31 cellular contexts compared by ENCODE assay signal in genomic region chr2:109341904-109342303, GRCh38.
"Had no signal": no experiment of that assay in that cellular context is flagged by ENCODE, and none has a peak within 500 bp of the region (broad histone marks: within the 10 kb centered on the region; RNA-seq: fewer than 3 reads in every experiment).

No MANE protein-coding gene starts in this region.

- H3K27ac Mint-ChIP-seq: activated naive CD4-positive, alpha-beta T cell treated with anti-CD3 and anti-CD28 coated beads for 36 hours; activated naive CD8-positive, alpha-beta T cell treated with anti-CD3 and anti-CD28 coated beads for 36 hours; activated T-helper 1 cell treated with anti-CD3 and anti-CD28 coated beads, Interleukin-12 subunit alpha, Interleukin-12 subunit beta, Interleukin-2, Interleukin-4 antibody, amounts not matched to agents 30 ng/mL and 10 ng/mL and 1 ng/mL, durations not matched to agents 14 hours and 24 hours and 36 hours; natural killer cell treated with Interleukin-12 subunit alpha and Interleukin-12 subunit beta and Interleukin-15 and Interleukin-18, amount 100 ng/mL, for 72 hours; stimulated activated naive B cell treated with anti-CD40 and anti-IgM and Interleukin-4, amounts not matched to agents 10 μg/mL and 1 μg/mL and 100 μg/mL, for 72 hours had no signal

- H3K27ac ChIP-seq: adrenal gland, body of pancreas, cardiac muscle cell, coronary artery, dorsolateral prefrontal cortex, gastroesophageal sphincter, hepatocyte, pancreas, prostate gland, stomach, thyroid gland, VCaP had no signal

- ATAC-seq: body of pancreas; gastroesophageal sphincter; left cardiac atrium; left ventricle myocardium superior; mucosa of descending colon; natural killer cell treated with Interleukin-12 subunit alpha and Interleukin-12 subunit beta and Interleukin-15 and Interleukin-18, amount 100 ng/mL, for 72 hours; pancreas; stimulated activated naive B cell treated with anti-CD40 and anti-IgM and Interleukin-4, amounts not matched to agents 10 μg/mL and 1 μg/mL and 100 μg/mL, for 72 hours had no signal

- DNase-seq: activated CD4-positive, alpha-beta T cell treated with anti-CD3 and anti-CD28 coated beads for 4 hours; activated CD4-positive, alpha-beta T cell treated with anti-CD3 and anti-CD28 coated beads, Interleukin-2, amount 50 U/mL, for 4 hours; activated effector memory CD4-positive, alpha-beta T cell treated with anti-CD3 and anti-CD28 coated beads, Interleukin-2, amount 50 U/mL, for 16 hours; activated naive CD4-positive, alpha-beta T cell treated with anti-CD3 and anti-CD28 coated beads for 36 hours; activated naive CD8-positive, alpha-beta T cell treated with anti-CD3 and anti-CD28 coated beads for 36 hours; activated T-cell treated with anti-CD3 and anti-CD28 coated beads, Interleukin-2, amount 50 U/mL, for 1 hour; aorta; body of pancreas; cerebellar nuclear complex; dorsolateral prefrontal cortex; effector memory CD4-positive, alpha-beta T cell; erythroblast; left cardiac atrium; left ventricle myocardium superior; mucosa of descending colon; stimulated activated CD4-positive, alpha-beta T cell treated with anti-CD3 and anti-CD28 coated beads, Interleukin-15, amount 100 ng/mL, for 24 hours; stimulated activated CD4-positive, alpha-beta T cell treated with anti-CD3 and anti-CD28 coated beads, Interleukin-2, amount 100 ng/mL, for 24 hours; stimulated activated naive B cell treated with anti-CD40 and anti-IgM and Interleukin-4, amounts not matched to agents 10 μg/mL and 1 μg/mL and 100 μg/mL, for 72 hours; T-helper 9 cell; thyroid gland had no signal

- H3K36me3 Mint-ChIP-seq: activated naive CD8-positive, alpha-beta T cell treated with anti-CD3 and anti-CD28 coated beads for 36 hours; natural killer cell treated with Interleukin-12 subunit alpha and Interleukin-12 subunit beta and Interleukin-15 and Interleukin-18, amount 100 ng/mL, for 72 hours; stimulated activated naive B cell treated with anti-CD40 and anti-IgM and Interleukin-4, amounts not matched to agents 10 μg/mL and 1 μg/mL and 100 μg/mL, for 72 hours had no signal

- H3K4me3 Mint-ChIP-seq: activated naive CD4-positive, alpha-beta T cell treated with anti-CD3 and anti-CD28 coated beads for 36 hours; activated naive CD8-positive, alpha-beta T cell treated with anti-CD3 and anti-CD28 coated beads for 36 hours; activated T-helper 1 cell treated with anti-CD3 and anti-CD28 coated beads, Interleukin-12 subunit alpha, Interleukin-12 subunit beta, Interleukin-2, Interleukin-4 antibody, amounts not matched to agents 30 ng/mL and 10 ng/mL and 1 ng/mL, durations not matched to agents 14 hours and 24 hours and 36 hours; natural killer cell treated with Interleukin-12 subunit alpha and Interleukin-12 subunit beta and Interleukin-15 and Interleukin-18, amount 100 ng/mL, for 72 hours; stimulated activated naive B cell treated with anti-CD40 and anti-IgM and Interleukin-4, amounts not matched to agents 10 μg/mL and 1 μg/mL and 100 μg/mL, for 72 hours had no signal

- H3K4me2 ChIP-seq: hepatocyte had no signal

- H3K9me3 ChIP-seq: adrenal gland, body of pancreas, gastroesophageal sphincter, mucosa of descending colon, pancreas, prostate gland, stomach, thyroid gland had no signal

- H3K4me3 ChIP-seq: adrenal gland, body of pancreas, cardiac muscle cell, coronary artery, dorsolateral prefrontal cortex, gastroesophageal sphincter, hepatocyte, mucosa of descending colon, pancreas, prostate gland, stomach, thyroid gland had no signal

- H2AFZ ChIP-seq: hepatocyte had no signal

- H3K4me1 ChIP-seq: adrenal gland, body of pancreas, gastroesophageal sphincter, pancreas, prostate gland, stomach had no signal

- H3K36me3 ChIP-seq: adrenal gland, cardiac muscle cell, gastroesophageal sphincter, pancreas, prostate gland, stomach, thyroid gland had no signal

- H3K27me3 Mint-ChIP-seq: activated naive CD8-positive, alpha-beta T cell treated with anti-CD3 and anti-CD28 coated beads for 36 hours had no signal

- H3K79me2 ChIP-seq: hepatocyte had no signal

- H3K9me3 Mint-ChIP-seq: activated naive CD4-positive, alpha-beta T cell treated with anti-CD3 and anti-CD28 coated beads for 36 hours; activated naive CD8-positive, alpha-beta T cell treated with anti-CD3 and anti-CD28 coated beads for 36 hours; activated T-helper 1 cell treated with anti-CD3 and anti-CD28 coated beads, Interleukin-12 subunit alpha, Interleukin-12 subunit beta, Interleukin-2, Interleukin-4 antibody, amounts not matched to agents 30 ng/mL and 10 ng/mL and 1 ng/mL, durations not matched to agents 14 hours and 24 hours and 36 hours; natural killer cell treated with Interleukin-12 subunit alpha and Interleukin-12 subunit beta and Interleukin-15 and Interleukin-18, amount 100 ng/mL, for 72 hours; stimulated activated naive B cell treated with anti-CD40 and anti-IgM and Interleukin-4, amounts not matched to agents 10 μg/mL and 1 μg/mL and 100 μg/mL, for 72 hours had no signal

- H3K27me3 ChIP-seq: adrenal gland, body of pancreas, cardiac muscle cell, dorsolateral prefrontal cortex, gastroesophageal sphincter, hepatocyte, pancreas, stomach, thyroid gland had no signal
